Comparison of ENCODE assay signal across 28 cellular contexts in genomic region chr11:31955838-31956237, GRCh38.
"Had no signal": no experiment of that assay in that cellular context is flagged by ENCODE, and none has a peak within 500 bp of the region (broad histone marks: within the 10 kb centered on the region; RNA-seq: fewer than 3 reads in every experiment).

No MANE protein-coding gene starts in this region.

- H3K9me3 Mint-ChIP-seq: activated CD4-positive, alpha-beta memory T cell treated with anti-CD3 and anti-CD28 coated beads, Interleukin-2, amount 10 ng/mL, durations not matched to agents 7 days and 5 days; activated naive CD8-positive, alpha-beta T cell treated with anti-CD3 and anti-CD28 coated beads for 36 hours; activated T-cell treated with anti-CD3 and anti-CD28 coated beads, Interleukin-2, amount 50 U/mL, for 72 hours; activated T-helper 17 cell treated with anti-CD3 and anti-CD28 coated beads, Interleukin-2, amount 50 U/mL, for 72 hours had no signal

- H3K36me3 Mint-ChIP-seq: activated CD8-positive, alpha-beta memory T cell treated with anti-CD3 and anti-CD28 coated beads, Interleukin-2, amount 10 ng/mL, durations not matched to agents 7 days and 5 days; activated naive CD8-positive, alpha-beta T cell treated with anti-CD3 and anti-CD28 coated beads for 36 hours had no signal

- H3K36me3 ChIP-seq: brain microvascular endothelial cell, SJCRH30, WERI-Rb-1 had no signal

- H3K4me3 Mint-ChIP-seq: activated CD4-positive, alpha-beta memory T cell treated with anti-CD3 and anti-CD28 coated beads, Interleukin-2, amount 10 ng/mL, durations not matched to agents 7 days and 5 days; activated CD8-positive, alpha-beta memory T cell treated with anti-CD3 and anti-CD28 coated beads, Interleukin-2, amount 10 ng/mL, durations not matched to agents 7 days and 5 days; activated naive CD8-positive, alpha-beta T cell treated with anti-CD3 and anti-CD28 coated beads for 36 hours; activated T-cell treated with anti-CD3 and anti-CD28 coated beads, Interleukin-2, amount 50 U/mL, for 72 hours; activated T-helper 17 cell treated with anti-CD3 and anti-CD28 coated beads, Interleukin-2, amount 50 U/mL, for 72 hours had no signal

- H3K4me3 ChIP-seq: SJCRH30, SK-N-MC had no signal

- H3K27ac Mint-ChIP-seq: activated CD4-positive, alpha-beta memory T cell treated with anti-CD3 and anti-CD28 coated beads, Interleukin-2, amount 10 ng/mL, durations not matched to agents 7 days and 5 days; activated CD8-positive, alpha-beta memory T cell treated with anti-CD3 and anti-CD28 coated beads, Interleukin-2, amount 10 ng/mL, durations not matched to agents 7 days and 5 days; activated naive CD8-positive, alpha-beta T cell treated with anti-CD3 and anti-CD28 coated beads for 36 hours; activated T-cell treated with anti-CD3 and anti-CD28 coated beads, Interleukin-2, amount 50 U/mL, for 72 hours; activated T-helper 17 cell treated with anti-CD3 and anti-CD28 coated beads, Interleukin-2, amount 50 U/mL, for 72 hours had no signal

- H3K4me1 ChIP-seq: SJCRH30 had no signal

- H3K27me3 Mint-ChIP-seq: activated naive CD8-positive, alpha-beta T cell treated with anti-CD3 and anti-CD28 coated beads for 36 hours; activated T-helper 17 cell treated with anti-CD3 and anti-CD28 coated beads, Interleukin-2, amount 50 U/mL, for 72 hours had no signal

- DNase-seq: activated CD4-positive, alpha-beta memory T cell treated with anti-CD3 and anti-CD28 coated beads, Interleukin-2, amount 10 ng/mL, durations not matched to agents 7 days and 5 days; activated CD4-positive, alpha-beta T cell treated with anti-CD3 and anti-CD28 coated beads for 1 hour; activated CD4-positive, CD25-positive, alpha-beta regulatory T cell; activated CD8-positive, alpha-beta memory T cell treated with anti-CD3 and anti-CD28 coated beads for 24 hours; activated CD8-positive, alpha-beta memory T cell treated with anti-CD3 and anti-CD28 coated beads, Interleukin-2, amount 10 ng/mL, durations not matched to agents 7 days and 5 days; activated CD8-positive, alpha-beta memory T cell treated with anti-CD3 and anti-CD28 coated beads, Interleukin-2, amount 50 U/mL, for 48 hours; activated effector memory CD4-positive, alpha-beta T cell treated with anti-CD3 and anti-CD28 coated beads, Interleukin-2, amount 50 U/mL, for 16 hours; activated naive CD4-positive, alpha-beta T cell; activated naive CD4-positive, alpha-beta T cell treated with anti-CD3 and anti-CD28 coated beads, Interleukin-2, amount 50 U/mL, for 16 hours; activated naive CD8-positive, alpha-beta T cell treated with anti-CD3 and anti-CD28 coated beads for 36 hours; amniotic stem cell; aorta; NCI-H1048; NCI-H1105 treated with DMSO at 0.1 percent for 48 hours; NCI-H1436; NCI-H1694; NCI-H2029; NCI-H345; NCI-H524 treated with DMSO at 0.1 percent for 48 hours; SHP77; SJCRH30; T1000; WERI-Rb-1 had no signal

- H3K9me3 ChIP-seq: SJCRH30 had no signal

- H3K4me1 Mint-ChIP-seq: activated CD4-positive, alpha-beta memory T cell treated with anti-CD3 and anti-CD28 coated beads, Interleukin-2, amount 10 ng/mL, durations not matched to agents 7 days and 5 days; activated T-helper 17 cell treated with anti-CD3 and anti-CD28 coated beads, Interleukin-2, amount 50 U/mL, for 72 hours had no signal

- ATAC-seq: activated CD8-positive, alpha-beta memory T cell treated with anti-CD3 and anti-CD28 coated beads, Interleukin-2, amount 10 ng/mL, durations not matched to agents 7 days and 5 days; Panc1 had no signal
